Comparison of ENCODE assay signal across 25 cellular contexts in genomic region chr7:47361229-47361628, GRCh38.
DNase-seq lines count a peak whose midpoint lies in the region; ATAC-seq and TF ChIP-seq lines count a peak whose summit lies in the region.
"Had no signal": no experiment of that assay in that cellular context is flagged by ENCODE, and none has a peak within 500 bp of the region (broad histone marks: within the 10 kb centered on the region; RNA-seq: fewer than 3 reads in every experiment).

No MANE protein-coding gene starts in this region.

- H3K4me2 ChIP-seq in skeletal muscle satellite cell (ENCODE audit: low read length): no peak overlapping the region

- WGBS in heart left ventricle, 4 donors: 60 to 73% (median 66%) methylated on average over 5 of the region's 5 CpGs

- TF ChIP-seq CTCF in CD14-positive monocyte (IDR thresholded peaks at IDR 0.05) (no peak), RWPE2 (IDR thresholded peaks at IDR 0.05; ENCODE audit: poor library complexity, severe bottlenecking) (no peak), heart left ventricle (IDR thresholded peaks at IDR 0.05) (no peak)

- peak; percentile 42 for ATAC-seq in RWPE2 (ENCODE audit: low read depth)
- ATAC-seq in heart left ventricle: peak; percentile 6 to 34 (median 10)
- ATAC-seq: body of pancreas, right lobe of liver, T-helper 17 cell had no signal

- no peaks in the 10 kb centered on the region for H3K27me3 ChIP-seq in RWPE2 (ENCODE audit: insufficient read depth, poor library complexity, severe bottlenecking)
- no peaks in the 10 kb centered on the region for H3K27me3 ChIP-seq in heart left ventricle
- H3K27me3 ChIP-seq in skeletal muscle satellite cell (ENCODE audit: control insufficient read depth, insufficient read depth, low read length): no peaks in the 10 kb centered on the region
- H3K27me3 ChIP-seq: body of pancreas, right lobe of liver, uterus had no signal

- peaks cover 26 to 38% of the 10 kb centered on the region in 2 donors for H3K36me3 Mint-ChIP-seq in CD14-positive monocyte
- H3K36me3 Mint-ChIP-seq: activated naive CD4-positive, alpha-beta T cell treated with anti-CD3 and anti-CD28 coated beads, Interleukin-2, amount 50 U/mL, for 72 hours; CD8-positive, alpha-beta T cell; immature natural killer cell; naive B cell had no signal

- H3K27ac ChIP-seq in RWPE2 (ENCODE audit: poor library complexity, severe bottlenecking) (peak overlapping the region; percentile 49), heart left ventricle (peak overlapping the region in 11 of 12 donors; percentile 5 to 59 (median 37))
- H3K27ac ChIP-seq: body of pancreas, lower lobe of right lung, right lobe of liver, uterus, VCaP had no signal

- no peak for TF ChIP-seq POLR2A in heart left ventricle (IDR thresholded peaks at IDR 0.05)

- no peaks in the 10 kb centered on the region for H3K9me3 Mint-ChIP-seq in CD14-positive monocyte
- H3K9me3 Mint-ChIP-seq: activated CD4-positive, alpha-beta memory T cell treated with anti-CD3 and anti-CD28 coated beads, Interleukin-2, amount 10 ng/mL, durations not matched to agents 7 days and 5 days; CD8-positive, alpha-beta T cell; immature natural killer cell; naive B cell had no signal

- DNase-seq in CD14-positive monocyte (ENCODE audit: low spot score) (no peak), RWPE2 (ENCODE audit: low spot score) (no peak), heart left ventricle (no peak), NCI-H1048 (lab: John Stamatoyannopoulos, UW) (no peak)
- DNase-seq in activated naive CD4-positive, alpha-beta T cell treated with anti-CD3 and anti-CD28 coated beads, Interleukin-2, amount 50 U/mL, for 16 hours: no peak
- no peak for DNase-seq in activated CD4-positive, CD25-positive, alpha-beta regulatory T cell treated with anti-CD3 and anti-CD28 coated beads, Interleukin-2, amount 50 U/mL, for 72 hours
- no peak for DNase-seq in stimulated activated CD4-positive, alpha-beta T cell treated with anti-CD3 and anti-CD28 coated beads, Interleukin-1b, Interleukin-23, amount 100 ng/mL, for 48 hours
- DNase-seq: activated CD4-positive, alpha-beta memory T cell treated with anti-CD3 and anti-CD28 coated beads, Interleukin-2, amount 10 ng/mL, durations not matched to agents 7 days and 5 days; CD8-positive, alpha-beta T cell; cortex of kidney; immature natural killer cell; Kasumi-1; lower lobe of right lung; naive B cell; NCI-H1417; NCI-H526; SHP77 treated with DMSO at 0.1 percent for 48 hours; stimulated activated naive CD4-positive, alpha-beta T cell; T-helper 17 cell had no signal

- no peak overlapping the region for H3K4me3 Mint-ChIP-seq in CD14-positive monocyte
- H3K4me3 Mint-ChIP-seq: activated CD4-positive, alpha-beta memory T cell treated with anti-CD3 and anti-CD28 coated beads, Interleukin-2, amount 10 ng/mL, durations not matched to agents 7 days and 5 days; CD8-positive, alpha-beta T cell; immature natural killer cell; naive B cell; T-helper 17 cell had no signal

- H3K9me3 ChIP-seq in RWPE2 (ENCODE audit: severe bottlenecking) (no peaks in the 10 kb centered on the region), heart left ventricle (no peaks in the 10 kb centered on the region), skeletal muscle satellite cell (replicated peaks; ENCODE audit: low read length) (no peaks in the 10 kb centered on the region)
- H3K9me3 ChIP-seq: body of pancreas, lower lobe of right lung, right lobe of liver, uterus had no signal

- peak overlapping the region in 4 of 7 donors; percentile 3 to 38 (median 26) for H3K27ac Mint-ChIP-seq in CD14-positive monocyte
- H3K27ac Mint-ChIP-seq: activated CD4-positive, alpha-beta memory T cell treated with anti-CD3 and anti-CD28 coated beads, Interleukin-2, amount 10 ng/mL, durations not matched to agents 7 days and 5 days; activated naive CD4-positive, alpha-beta T cell treated with anti-CD3 and anti-CD28 coated beads, Interleukin-2, amount 50 U/mL, for 72 hours; CD8-positive, alpha-beta T cell; immature natural killer cell; T-helper 17 cell had no signal

- H3K27me3 Mint-ChIP-seq in CD14-positive monocyte (ENCODE audit: low read depth in 3 of 3): no peaks in the 10 kb centered on the region
- H3K27me3 Mint-ChIP-seq: activated CD4-positive, alpha-beta memory T cell treated with anti-CD3 and anti-CD28 coated beads, Interleukin-2, amount 10 ng/mL, durations not matched to agents 7 days and 5 days; naive B cell; T-helper 17 cell had no signal

- H3K4me1 ChIP-seq in RWPE2 (ENCODE audit: insufficient read depth, poor library complexity, severe bottlenecking) (peaks cover 14% of the 10 kb centered on the region), heart left ventricle (peaks cover 0 to 28% (median 14%) of the 10 kb centered on the region in 12 donors), skeletal muscle satellite cell (ENCODE audit: control insufficient read depth, insufficient read depth, low read length) (peaks cover 16% of the 10 kb centered on the region)
- H3K4me1 ChIP-seq: lower lobe of right lung, uterus had no signal

- no peaks in the 10 kb centered on the region for H3K4me1 Mint-ChIP-seq in CD14-positive monocyte
- H3K4me1 Mint-ChIP-seq: activated CD4-positive, alpha-beta memory T cell treated with anti-CD3 and anti-CD28 coated beads, Interleukin-2, amount 10 ng/mL, durations not matched to agents 7 days and 5 days; immature natural killer cell; naive B cell; T-helper 17 cell had no signal

- intact Hi-C loops in CD14-positive monocyte (cut with micrococcal nuclease) (no loop called here), heart left ventricle (cut with DNase I) (no loop called here)

- peak overlapping the region; percentile 7 for H3K9ac ChIP-seq in skeletal muscle satellite cell (ENCODE audit: low read depth, low read length)

- no peak overlapping the region for H3K4me3 ChIP-seq in RWPE2 (ENCODE audit: severe bottlenecking)
- H3K4me3 ChIP-seq in heart left ventricle: no peak overlapping the region
- no peak overlapping the region for H3K4me3 ChIP-seq in skeletal muscle satellite cell (ENCODE audit: low read length)
- H3K4me3 ChIP-seq: body of pancreas, lower lobe of right lung, right lobe of liver, uterus had no signal

- H3K36me3 ChIP-seq in RWPE2 (ENCODE audit: low read depth): no peaks in the 10 kb centered on the region
- H3K36me3 ChIP-seq in heart left ventricle: peaks cover 0 to 34% (median 0%) of the 10 kb centered on the region in 9 donors
- H3K36me3 ChIP-seq in skeletal muscle satellite cell (ENCODE audit: insufficient read depth, low read length): peaks cover 39% of the 10 kb centered on the region
- H3K36me3 ChIP-seq: uterus had no signal
